ENCODE assay signal across 12 cellular contexts in genomic region chr9:935348-935965, GRCh38. TPM values are rescaled to one million over a fixed set of nuclear protein-coding genes. Genes with fewer than 3 reads are reported as not detected.
DNase-seq lines count a peak whose midpoint lies in the region; ATAC-seq, FAIRE-seq and TF ChIP-seq lines count a peak whose summit lies in the region.
"Had no signal": no experiment of that assay in that cellular context is flagged by ENCODE, and none has a peak within 500 bp of the region (broad histone marks: within the 10 kb centered on the region; RNA-seq: fewer than 3 reads in every experiment).

No MANE protein-coding gene starts in this region.

- H3K4me3 ChIP-seq in SK-N-SH (ENCODE audit: low read depth in 2 of 2, low read length in 1 of 2) (no peak overlapping the region), fibroblast of pulmonary artery (replicated peaks; ENCODE audit: low read depth, low read length) (no peak overlapping the region), thoracic aorta (peak overlapping the region; percentile 22), kidney (ENCODE audit: low read length in 2 of 2) (no peak overlapping the region)

- H3K9me3 ChIP-seq in SK-N-SH (no peaks in the 10 kb centered on the region), thoracic aorta (no peaks in the 10 kb centered on the region), kidney (ENCODE audit: control insufficient read depth in 1 of 2, low read length in 2 of 2) (peaks cover 3 to 4% of the 10 kb centered on the region in 2 donors)

- no peaks in the 10 kb centered on the region for H4K20me1 ChIP-seq in SK-N-SH (ENCODE audit: insufficient read depth)

- TF ChIP-seq CTCF in SK-N-SH (IDR thresholded peaks at IDR 0.05) (no peak), fibroblast of pulmonary artery (IDR thresholded peaks at IDR 0.05; ENCODE audit: low read length, missing control alignments) (no peak), thoracic aorta (IDR thresholded peaks at IDR 0.05) (no peak), kidney (IDR thresholded peaks at IDR 0.05; ENCODE audit: borderline replicate concordance, extremely low read depth, insufficient read depth) (no peak)

- CTCF ChIA-PET in SK-N-SH (lab: Yijun Ruan, JAX): no interaction called here

- ATAC-seq in SK-N-SH treated with all-trans-retinoic acid at 6 μM for 48 hours (no peak), thoracic aorta (ENCODE audit: insufficient number of reproducible peaks, low FRiP score, low read depth) (no peak), GM21447 (IDR thresholded peaks at IDR 0.05; ENCODE audit: unreplicated experiment) (no peak)

- H3K36me3 ChIP-seq in SK-N-SH (replicated peaks in 1 of 2; ENCODE audit: control insufficient read depth in 1 of 2, insufficient read depth in 2 of 2, low read length in 1 of 2): no peaks in the 10 kb centered on the region
- no peaks in the 10 kb centered on the region for H3K36me3 ChIP-seq in thoracic aorta
- no peaks in the 10 kb centered on the region for H3K36me3 ChIP-seq in kidney (ENCODE audit: control insufficient read depth in 1 of 2, insufficient read depth in 2 of 2, low read length in 2 of 2)
- H3K36me3 ChIP-seq: tibial artery had no signal

- no peak for TF ChIP-seq RAD21 in SK-N-SH (IDR thresholded peaks at IDR 0.05; ENCODE audit: low read length)

- H3K27ac ChIP-seq in SK-N-SH (ENCODE audit: low read depth in 2 of 2, low read length in 1 of 2) (no peak overlapping the region), thoracic aorta (no peak overlapping the region), kidney (ENCODE audit: low read depth in 2 of 2, low read length in 2 of 2) (no peak overlapping the region)
- H3K27ac ChIP-seq: tibial artery had no signal

- H3K4me1 ChIP-seq in SK-N-SH (ENCODE audit: control insufficient read depth in 1 of 2, insufficient read depth in 2 of 2, low read depth in 1 of 2, low read length in 1 of 2): peaks cover 0 to 2% of the 10 kb centered on the region in 2 experiments; a peak in 1 of 4 replicates
- H3K4me1 ChIP-seq in thoracic aorta (ENCODE audit: control insufficient read depth in 1 of 2, low read depth in 2 of 2): no peaks in the 10 kb centered on the region
- no peaks in the 10 kb centered on the region for H3K4me1 ChIP-seq in kidney (ENCODE audit: control insufficient read depth in 1 of 2, insufficient read depth in 1 of 2, low read depth in 1 of 2, low read length in 2 of 2)
- H3K4me1 ChIP-seq: tibial artery had no signal

- H2AFZ ChIP-seq in SK-N-SH (ENCODE audit: low read depth): no peak overlapping the region

- no peak for TF ChIP-seq EP300 in SK-N-SH (IDR thresholded peaks at IDR 0.05; ENCODE audit: borderline replicate concordance in 1 of 2, low read depth in 1 of 2, low read length in 1 of 2)

- intact Hi-C loops in kidney (cut with DNase I): no loop called here

- H3K27me3 ChIP-seq in SK-N-SH (ENCODE audit: insufficient read depth) (peaks cover 27% of the 10 kb centered on the region; the same call in 1 of the 2 replicates), thoracic aorta (replicated peaks; ENCODE audit: insufficient read depth) (no peaks in the 10 kb centered on the region)

- H3K9me2 ChIP-seq in SK-N-SH: no peaks in the 10 kb centered on the region

- FAIRE-seq in kidney (lab: Jason Lieb, UNC): no peak

- WGBS in SK-N-SH (ENCODE audit: low lambda C conversion rate): 6% methylated on average over 10 of the region's 10 CpGs

- DNase-seq in SK-N-SH (peak; percentile 10), NCI-H345 treated with DMSO at 0.1 percent for 48 hours (lab: John Stamatoyannopoulos, UW; ENCODE audit: unreplicated experiment) (peak; percentile 81), fibroblast of pulmonary artery (ENCODE audit: low read depth) (peak; percentile 2), thoracic aorta (ENCODE audit: low spot score) (no peak), kidney (no peak), hepatic stellate cell (ENCODE audit: low spot score) (no peak)
- DNase-seq: activated naive CD4-positive, alpha-beta T cell treated with Interleukin-2 at 50 U/mL for 16 hours; stimulated activated CD4-positive, alpha-beta T cell treated with anti-CD3 and anti-CD28 coated beads, Interleukin-4, amount 100 ng/mL, for 4 hours; tibial artery had no signal

- POLR2A ChIA-PET in SK-N-SH (lab: Yijun Ruan, JAX): no interaction called here

- no peak overlapping the region for H3K4me2 ChIP-seq in SK-N-SH

- H3K9ac ChIP-seq in SK-N-SH (no peak overlapping the region), kidney (ENCODE audit: low read length in 2 of 2) (no peak overlapping the region)

- no peaks in the 10 kb centered on the region for H3F3A ChIP-seq in SK-N-SH (replicated peaks; ENCODE audit: insufficient read depth)

- no peaks in the 10 kb centered on the region for H3K79me2 ChIP-seq in SK-N-SH (ENCODE audit: insufficient read depth)

TF ChIP-seq in SK-N-SH, 30 proteins besides CTCF, POLR2A, EP300 and RAD21 (continues in another document):
- TF ChIP-seq USF1 (IDR thresholded peaks at IDR 0.05; ENCODE audit: borderline replicate concordance, low read depth): no peak
- TF ChIP-seq NRF1 (IDR thresholded peaks at IDR 0.05; ENCODE audit: low read depth, low read length): no peak
- no peak for TF ChIP-seq SIN3A (IDR thresholded peaks at IDR 0.05; ENCODE audit: borderline replicate concordance, low read depth, low read length)
- TF ChIP-seq CHD2 (IDR thresholded peaks at IDR 0.05; ENCODE audit: low read length, partially characterized antibody): no peak
- no peak for TF ChIP-seq JUND (IDR thresholded peaks at IDR 0.05)
- TF ChIP-seq IRF3 (IDR thresholded peaks at IDR 0.05; ENCODE audit: low read depth, low read length): no peak
- no peak for TF ChIP-seq USF2 (IDR thresholded peaks at IDR 0.05; ENCODE audit: borderline replicate concordance, low read depth, low read length)
- no peak for TF ChIP-seq POLR2AphosphoS5 (IDR thresholded peaks at IDR 0.05; ENCODE audit: low read depth, low read length)

TF ChIP-seq in SK-N-SH treated with all-trans-retinoic acid at 6 μM for 48 hours, 23 proteins besides CTCF, POLR2A, EP300 and RAD21:
- TF ChIP-seq PATZ1 (CRISPR knock-in tag; IDR thresholded peaks at IDR 0.05; ENCODE audit: borderline replicate concordance) (no peak), CSDC2 (CRISPR knock-in tag; IDR thresholded peaks at IDR 0.05) (no peak), SNAI2 (CRISPR knock-in tag; IDR thresholded peaks at IDR 0.05) (no peak), BACH2 (CRISPR knock-in tag; IDR thresholded peaks at IDR 0.05; ENCODE audit: borderline replicate concordance) (no peak), ZFP30 (CRISPR knock-in tag; IDR thresholded peaks at IDR 0.05) (no peak), ZNF8 (CRISPR knock-in tag; IDR thresholded peaks at IDR 0.05) (no peak), PPARA (CRISPR knock-in tag; IDR thresholded peaks at IDR 0.05; ENCODE audit: borderline replicate concordance) (no peak), ZC3H10 (CRISPR knock-in tag; IDR thresholded peaks at IDR 0.05) (no peak), ZNF565 (CRISPR knock-in tag; conservative IDR thresholded peaks at IDR 0.05; ENCODE audit: low read depth) (no peak), ESRRG (CRISPR knock-in tag; IDR thresholded peaks at IDR 0.05) (no peak)
TF ChIP-seq in SK-N-SH treated with all-trans-retinoic acid at 6 μM for 48 hours: peak in this region for 0.

RNA-seq across cellular contexts. Expression of gene DMRT3, which starts 41.0 kb away (rescaled TPM):
- polyA plus RNA-seq in SK-N-SH (2012; rRNA removed): not detected in 2 replicates
- polyA plus RNA-seq in SK-N-SH (2012; cell fraction: cytosol; rRNA removed): not detected in 2 replicates
- not detected in 2 replicates for polyA plus RNA-seq in SK-N-SH (2012; cell fraction: nucleus; rRNA removed)
- total RNA-seq in thoracic aorta: under 1 TPM in 1 of 2 donors, not detected in 1; 0.28 TPM
- not detected for total RNA-seq in kidney
- polyA plus RNA-seq in kidney (ENCODE audit: insufficient read depth, low read depth, low replicate concordance): not detected
- total RNA-seq: neural crest cell had no signal

Comparison
In these comparisons a context has a peak if more than half of its experiments do, and no peak if none do; other contexts are left out.
1. DNase-seq: peak in SK-N-SH (single experiment), NCI-H345 treated with DMSO at 0.1 percent for 48 hours (single experiment) and fibroblast of pulmonary artery (single experiment); none in thoracic aorta (single experiment), kidney (single experiment) and hepatic stellate cell (single experiment).